Comparison of ENCODE assay signal across 9 cellular contexts in the genomic region with DNA sequence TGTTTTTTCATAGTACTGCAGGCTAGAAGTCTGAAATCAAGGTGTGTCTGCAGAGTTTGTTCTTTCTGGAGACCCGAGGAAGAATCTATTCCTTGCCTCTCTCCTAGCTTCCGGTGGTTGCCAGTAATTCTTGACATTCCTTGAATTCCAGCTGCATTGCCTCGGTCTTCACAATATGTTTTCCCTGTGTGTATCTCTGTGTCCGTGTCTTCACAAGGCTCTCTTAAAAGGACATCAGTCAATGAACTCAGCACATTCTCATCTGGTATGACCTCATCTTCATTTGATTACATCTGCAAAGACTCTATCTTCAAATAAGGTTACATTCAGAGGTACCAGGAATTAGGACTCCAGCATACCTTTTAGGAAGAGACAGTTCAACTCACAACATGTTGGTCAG.
DNase-seq lines count a peak whose midpoint lies in the region; ATAC-seq, FAIRE-seq and TF ChIP-seq lines count a peak whose summit lies in the region.
"Had no signal": no experiment of that assay in that cellular context is flagged by ENCODE, and none has a peak within 500 bp of the region (broad histone marks: within the 10 kb centered on the region; RNA-seq: fewer than 3 reads in every experiment).

No MANE protein-coding gene starts in this region.

- no peak for ATAC-seq in memory B cell (ENCODE audit: low read depth)
- no peak for ATAC-seq in GM18520 (IDR thresholded peaks at IDR 0.05; ENCODE audit: unreplicated experiment)
- ATAC-seq in HG02623 (IDR thresholded peaks at IDR 0.05; ENCODE audit: unreplicated experiment): no peak
- no peak for ATAC-seq in GM18519 (IDR thresholded peaks at IDR 0.05; ENCODE audit: low FRiP score, unreplicated experiment)

- TF ChIP-seq CTCF in BJ (IDR thresholded peaks at IDR 0.05; ENCODE audit: insufficient read depth, low read depth, low read length) (no peak), bronchial epithelial cell (IDR thresholded peaks at IDR 0.05; ENCODE audit: insufficient read depth, low read length, severe bottlenecking) (no peak)

- H3K27ac Mint-ChIP-seq in memory B cell: peak overlapping the region; percentile 89

- H3K36me3 Mint-ChIP-seq in memory B cell: peaks cover 39% of the 10 kb centered on the region

- H3K4me1 Mint-ChIP-seq in memory B cell: peaks cover 31% of the 10 kb centered on the region

- no peak overlapping the region for H3K4me3 Mint-ChIP-seq in memory B cell

- FAIRE-seq in bronchial epithelial cell (lab: Jason Lieb, UNC): no peak

- H3K4me3 ChIP-seq in BJ (ENCODE audit: low read depth, low read length) (no peak overlapping the region), bronchial epithelial cell (ENCODE audit: low read depth, low read length) (no peak overlapping the region)

- CTCF ChIA-PET in BJ (lab: Yijun Ruan, JAX): no interaction called here

- no peaks in the 10 kb centered on the region for H3K27me3 Mint-ChIP-seq in memory B cell

- DNase-seq in BJ (ENCODE audit: low read depth) (peak; percentile 34), LHCN-M2 (ENCODE audit: low read depth) (peak; percentile 69), bronchial epithelial cell (ENCODE audit: low read depth) (peak; percentile 66), memory B cell (ENCODE audit: low spot score in 2 of 2) (no peak)
- DNase-seq in activated T-cell treated with anti-CD3 and anti-CD28 coated beads, Interleukin-2, amount 50 U/mL, for 1 hour: no peak
- DNase-seq: aorta had no signal

- H3K9me3 Mint-ChIP-seq in memory B cell: peaks cover 1% of the 10 kb centered on the region

- POLR2A ChIA-PET in BJ (lab: Charles Lee): no interaction called here

- H3K36me3 ChIP-seq in BJ (ENCODE audit: control insufficient read depth, insufficient read depth, low read length): no peaks in the 10 kb centered on the region
- H3K36me3 ChIP-seq in bronchial epithelial cell (ENCODE audit: control insufficient read depth, insufficient read depth, low read length): no peaks in the 10 kb centered on the region

- H3K27me3 ChIP-seq in BJ (ENCODE audit: control insufficient read depth, insufficient read depth, low read length): no peaks in the 10 kb centered on the region
- no peaks in the 10 kb centered on the region for H3K27me3 ChIP-seq in bronchial epithelial cell (ENCODE audit: control insufficient read depth, insufficient read depth, low read length)

Comparison
In these comparisons a context has a peak if more than half of its experiments do, and no peak if none do; other contexts are left out.
1. DNase-seq: peak in BJ (single experiment), LHCN-M2 (single experiment) and bronchial epithelial cell (single experiment); none in memory B cell (0 of 2) and activated T-cell treated with anti-CD3 and anti-CD28 coated beads, Interleukin-2, amount 50 U/mL, for 1 hour (single experiment).